In genomic region chr4:67702166-67702565, GRCh38 we compare ENCODE assay signal across 11 cellular contexts. TPM values are rescaled to one million over a fixed set of nuclear protein-coding genes. Genes with fewer than 3 reads are reported as not detected.
DNase-seq lines count a peak whose midpoint lies in the region; TF ChIP-seq lines count a peak whose summit lies in the region.
"Had no signal": no experiment of that assay in that cellular context is flagged by ENCODE, and none has a peak within 500 bp of the region (broad histone marks: within the 10 kb centered on the region; RNA-seq: fewer than 3 reads in every experiment).

No MANE protein-coding gene starts in this region.

- H3K4me1 ChIP-seq in SJCRH30 (peaks cover 4% of the 10 kb centered on the region), skeletal muscle satellite cell (ENCODE audit: control insufficient read depth, insufficient read depth, low read length) (peaks cover 18% of the 10 kb centered on the region)

- peak overlapping the region; percentile 85 for H3K4me2 ChIP-seq in skeletal muscle satellite cell (ENCODE audit: low read length)

- H3K27ac Mint-ChIP-seq in activated CD4-positive, alpha-beta T cell treated with anti-CD3 and anti-CD28 coated beads, Interleukin-2, amount 10 ng/mL, durations not matched to agents 7 days and 5 days: peak overlapping the region; percentile 96

- H3K36me3 ChIP-seq in SJCRH30 (peaks cover 3% of the 10 kb centered on the region; the same call in 1 of the 2 replicates), skeletal muscle satellite cell (ENCODE audit: insufficient read depth, low read length) (no peaks in the 10 kb centered on the region)
- H3K36me3 ChIP-seq: gastroesophageal sphincter had no signal

- peaks cover 64% of the 10 kb centered on the region for H3K36me3 Mint-ChIP-seq in activated CD4-positive, alpha-beta T cell treated with anti-CD3 and anti-CD28 coated beads, Interleukin-2, amount 10 ng/mL, durations not matched to agents 7 days and 5 days (ENCODE audit: low read depth)

- peak overlapping the region; percentile 98; the same call in 1 of the 2 replicates for H3K4me3 ChIP-seq in SJCRH30
- H3K4me3 ChIP-seq in fibroblast of mammary gland (ENCODE audit: control insufficient read depth, low read depth, low read length): peak overlapping the region; percentile 74
- peak overlapping the region; percentile 97 for H3K4me3 ChIP-seq in skeletal muscle satellite cell (ENCODE audit: low read length)

- DNase-seq in activated CD4-positive, alpha-beta T cell treated with anti-CD3 and anti-CD28 coated beads, Interleukin-2, amount 10 ng/mL, durations not matched to agents 7 days and 5 days: no peak
- no peak for DNase-seq in activated CD4-positive, alpha-beta T cell treated with anti-CD3 and anti-CD28 coated beads, Interleukin-2, amount 50 U/mL, for 1 hour
- DNase-seq in SJCRH30 (no peak), fibroblast of mammary gland (ENCODE audit: low read depth) (no peak), NCI-H2029 treated with DMSO at 0.1 percent for 48 hours (lab: John Stamatoyannopoulos, UW) (no peak)
- no peak for DNase-seq in activated CD4-positive, CD25-positive, alpha-beta regulatory T cell treated with anti-CD3 and anti-CD28 coated beads, Interleukin-2, amount 50 U/mL, for 72 hours
- no peak for DNase-seq in stimulated activated naive CD4-positive, alpha-beta T cell treated with Interleukin-2 at 50 U/mL for 16 hours (lab: John Stamatoyannopoulos, UW)

- H3K27me3 Mint-ChIP-seq in activated CD4-positive, alpha-beta T cell treated with anti-CD3 and anti-CD28 coated beads, Interleukin-2, amount 10 ng/mL, durations not matched to agents 7 days and 5 days: no peaks in the 10 kb centered on the region

- peaks cover 64% of the 10 kb centered on the region for H3K4me1 Mint-ChIP-seq in activated CD4-positive, alpha-beta T cell treated with anti-CD3 and anti-CD28 coated beads, Interleukin-2, amount 10 ng/mL, durations not matched to agents 7 days and 5 days

- no peak overlapping the region for H3K27ac ChIP-seq in SJCRH30
- H3K27ac ChIP-seq: C4-2B had no signal

- H3K27me3 ChIP-seq in SJCRH30 (no peaks in the 10 kb centered on the region), skeletal muscle satellite cell (ENCODE audit: control insufficient read depth, insufficient read depth, low read length) (no peaks in the 10 kb centered on the region)
- H3K27me3 ChIP-seq: gastroesophageal sphincter had no signal

- H3K9me3 ChIP-seq in SJCRH30 (replicated peaks): no peaks in the 10 kb centered on the region
- no peaks in the 10 kb centered on the region for H3K9me3 ChIP-seq in skeletal muscle satellite cell (replicated peaks; ENCODE audit: low read length)
- H3K9me3 ChIP-seq: gastroesophageal sphincter had no signal

- no peak for TF ChIP-seq CTCF in fibroblast of mammary gland (conservative IDR thresholded peaks at IDR 0.05; ENCODE audit: control insufficient read depth, insufficient read depth, low read depth, low read length)

- H3K4me3 Mint-ChIP-seq in activated CD4-positive, alpha-beta T cell treated with anti-CD3 and anti-CD28 coated beads, Interleukin-2, amount 10 ng/mL, durations not matched to agents 7 days and 5 days: peak overlapping the region; percentile 92

- H3K9ac ChIP-seq in skeletal muscle satellite cell (ENCODE audit: low read depth, low read length): peak overlapping the region; percentile 96

- POLR2A ChIA-PET in activated CD4-positive, alpha-beta T cell treated with anti-CD3 and anti-CD28 coated beads, Interleukin-2, amount 10 ng/mL, durations not matched to agents 7 days and 5 days (lab: Charles Lee): no interaction called here

- CTCF ChIA-PET in activated CD4-positive, alpha-beta T cell treated with anti-CD3 and anti-CD28 coated beads, Interleukin-2, amount 10 ng/mL, durations not matched to agents 7 days and 5 days (lab: Charles Lee): no interaction called here

- peaks cover 28% of the 10 kb centered on the region for H3K9me3 Mint-ChIP-seq in activated CD4-positive, alpha-beta T cell treated with anti-CD3 and anti-CD28 coated beads, Interleukin-2, amount 10 ng/mL, durations not matched to agents 7 days and 5 days

RNA-seq across cellular contexts. Expression of gene UBA6, which starts 1.2 kb away (rescaled TPM):
- total RNA-seq in activated CD4-positive, alpha-beta T cell treated with anti-CD3 and anti-CD28 coated beads, Interleukin-2, amount 10 ng/mL, durations not matched to agents 7 days and 5 days: 10 to 100 TPM; 73.3 to 82.0 TPM
- total RNA-seq in SJCRH30 (2014; rRNA removed; shearing (Covaris generic)): 105 and 118 TPM in 2 replicates
- 98.5 and 119 TPM in 2 replicates for total RNA-seq in skeletal muscle satellite cell (2012; rRNA removed)

RNA-seq across cellular contexts. Expression of gene GNRHR, which starts 52.0 kb away (rescaled TPM):
- not detected for total RNA-seq in activated CD4-positive, alpha-beta T cell treated with anti-CD3 and anti-CD28 coated beads, Interleukin-2, amount 10 ng/mL, durations not matched to agents 7 days and 5 days
- 0.08 TPM in 1 of 2 replicates, not detected in the other for total RNA-seq in SJCRH30 (2014; rRNA removed; shearing (Covaris generic))
- total RNA-seq in skeletal muscle satellite cell (2012; rRNA removed): not detected in 2 replicates
- total RNA-seq: gastroesophageal sphincter, sciatic nerve had no signal
